In genomic region chr19:42092350-42092749, GRCh38 we compare ENCODE assay signal across 8 cellular contexts. TPM values are rescaled to one million over a fixed set of nuclear protein-coding genes. Genes with fewer than 3 reads are reported as not detected.
DNase-seq lines count a peak whose midpoint lies in the region; ATAC-seq and TF ChIP-seq lines count a peak whose summit lies in the region.

No MANE protein-coding gene starts in this region.

- peak overlapping the region; percentile 84 for H3K27ac Mint-ChIP-seq in activated CD4-positive, alpha-beta T cell treated with anti-CD3 and anti-CD28 coated beads, Interleukin-2, amount 10 ng/mL, durations not matched to agents 7 days and 5 days

- CTCF ChIA-PET in activated CD4-positive, alpha-beta T cell treated with anti-CD3 and anti-CD28 coated beads, Interleukin-2, amount 10 ng/mL, durations not matched to agents 7 days and 5 days (lab: Charles Lee): no interaction called here

- no peaks in the 10 kb centered on the region for H3K27me3 Mint-ChIP-seq in activated CD4-positive, alpha-beta T cell treated with anti-CD3 and anti-CD28 coated beads, Interleukin-2, amount 10 ng/mL, durations not matched to agents 7 days and 5 days

- ATAC-seq in GM21360 (IDR thresholded peaks at IDR 0.05; ENCODE audit: unreplicated experiment) (no peak), HG03571 (IDR thresholded peaks at IDR 0.05; ENCODE audit: unreplicated experiment) (no peak)

- peak; percentile 80 for DNase-seq in NCI-H1436 (lab: John Stamatoyannopoulos, UW)
- no peak for DNase-seq in NCI-H1436 treated with DMSO at 0.1 percent for 48 hours (lab: John Stamatoyannopoulos, UW)
- DNase-seq in NCI-H1694 (lab: John Stamatoyannopoulos, UW): peak; percentile 65
- DNase-seq in activated CD4-positive, alpha-beta T cell treated with anti-CD3 and anti-CD28 coated beads, Interleukin-2, amount 10 ng/mL, durations not matched to agents 7 days and 5 days: peak; percentile 72
- peak; percentile 26 for DNase-seq in fibroblast of pulmonary artery (ENCODE audit: low read depth)
- DNase-seq in stimulated activated CD4-positive, alpha-beta T cell treated with anti-CD3 and anti-CD28 coated beads, Interleukin-4, amount 100 ng/mL, for 24 hours: peak; percentile 42

- no peak overlapping the region for H3K4me3 Mint-ChIP-seq in activated CD4-positive, alpha-beta T cell treated with anti-CD3 and anti-CD28 coated beads, Interleukin-2, amount 10 ng/mL, durations not matched to agents 7 days and 5 days

- peaks cover 43% of the 10 kb centered on the region for H3K4me1 Mint-ChIP-seq in activated CD4-positive, alpha-beta T cell treated with anti-CD3 and anti-CD28 coated beads, Interleukin-2, amount 10 ng/mL, durations not matched to agents 7 days and 5 days

- TF ChIP-seq CTCF in fibroblast of pulmonary artery (IDR thresholded peaks at IDR 0.05; ENCODE audit: low read length, missing control alignments): peak; percentile 51

- no peak overlapping the region for H3K4me3 ChIP-seq in fibroblast of pulmonary artery (replicated peaks; ENCODE audit: low read depth, low read length)

- H3K9me3 Mint-ChIP-seq in activated CD4-positive, alpha-beta T cell treated with anti-CD3 and anti-CD28 coated beads, Interleukin-2, amount 10 ng/mL, durations not matched to agents 7 days and 5 days: no peaks in the 10 kb centered on the region

- POLR2A ChIA-PET in activated CD4-positive, alpha-beta T cell treated with anti-CD3 and anti-CD28 coated beads, Interleukin-2, amount 10 ng/mL, durations not matched to agents 7 days and 5 days (lab: Charles Lee): no interaction called here

- peaks cover 17% of the 10 kb centered on the region for H3K36me3 Mint-ChIP-seq in activated CD4-positive, alpha-beta T cell treated with anti-CD3 and anti-CD28 coated beads, Interleukin-2, amount 10 ng/mL, durations not matched to agents 7 days and 5 days (ENCODE audit: low read depth)

RNA-seq across cellular contexts. Expression of gene ZNF574, which starts 16.4 kb away (rescaled TPM):
- total RNA-seq in activated CD4-positive, alpha-beta T cell treated with anti-CD3 and anti-CD28 coated beads, Interleukin-2, amount 10 ng/mL, durations not matched to agents 7 days and 5 days: 10 to 100 TPM; 14.1 to 15.8 TPM

RNA-seq across cellular contexts. Expression of gene GRIK5, which starts 22.3 kb away (rescaled TPM):
- total RNA-seq in activated CD4-positive, alpha-beta T cell treated with anti-CD3 and anti-CD28 coated beads, Interleukin-2, amount 10 ng/mL, durations not matched to agents 7 days and 5 days: under 1 TPM; 0.65 to 0.79 TPM

RNA-seq across cellular contexts. Expression of gene POU2F2, which starts 39.9 kb away (rescaled TPM):
- total RNA-seq in activated CD4-positive, alpha-beta T cell treated with anti-CD3 and anti-CD28 coated beads, Interleukin-2, amount 10 ng/mL, durations not matched to agents 7 days and 5 days: 10 to 100 TPM; 19.6 to 22.9 TPM
